8 cellular contexts compared by ENCODE assay signal in genomic region chr7:74217455-74218342, GRCh38. TPM values are rescaled to one million over a fixed set of nuclear protein-coding genes. Genes with fewer than 3 reads are reported as not detected.
DNase-seq lines count a peak whose midpoint lies in the region; ATAC-seq, FAIRE-seq and TF ChIP-seq lines count a peak whose summit lies in the region.

No MANE protein-coding gene starts in this region.

- H3K36me3 ChIP-seq in GM23248 (ENCODE audit: low read depth) (no peaks in the 10 kb centered on the region), lower lobe of right lung (no peaks in the 10 kb centered on the region), BE2C (no peaks in the 10 kb centered on the region)

- H3K9ac ChIP-seq in GM23248, result no peak overlapping the region

- in situ Hi-C loops in GM23248 (cut with MboI), result no loop called here

- TF ChIP-seq POLR2A in GM12892 (IDR thresholded peaks at IDR 0.05; ENCODE audit: low read depth, low read length), result 0 out of 2 replicates have a peak, but pooled peaks have one; percentile 14

- intact Hi-C loops in lower lobe of right lung (cut with DNase I), result no loop called here

- H3K9me2 ChIP-seq in GM23248 (ENCODE audit: insufficient read depth), result no peaks in the 10 kb centered on the region

- H3F3A ChIP-seq in GM23248 (ENCODE audit: insufficient read depth), result no peaks in the 10 kb centered on the region

- H3K9me3 ChIP-seq in GM23248 (ENCODE audit: low read depth), result no peaks in the 10 kb centered on the region
- H3K9me3 ChIP-seq in lower lobe of right lung, result no peaks in the 10 kb centered on the region
- H3K9me3 ChIP-seq in BE2C, result no peaks in the 10 kb centered on the region; the same call in 1 of the 2 replicates

- H3K4me3 ChIP-seq in GM23248 (no peak overlapping the region), lower lobe of right lung (no peak overlapping the region), BE2C (ENCODE audit: low read depth, low read length) (no peak overlapping the region)

- 59 to 63% methylated on average over 20 of the region's 20 CpGs for WGBS in GM23248 (ENCODE audit: low coverage in 1 of 2, low lambda C conversion rate in 2 of 2, missing lambda C conversion rate in 2 of 2), 2 experiments

- H3K27ac ChIP-seq in GM23248 (no peak overlapping the region), lower lobe of right lung (peak overlapping the region; percentile 24)

- H3K79me2 ChIP-seq in GM23248 (ENCODE audit: insufficient read depth), result no peaks in the 10 kb centered on the region

- H3K27me3 ChIP-seq in GM23248 (replicated peaks; ENCODE audit: insufficient read depth) (no peaks in the 10 kb centered on the region), lower lobe of right lung (ENCODE audit: low read depth) (no peaks in the 10 kb centered on the region), BE2C (no peaks in the 10 kb centered on the region)

- no peak for DNase-seq in GM12892 (ENCODE audit: insufficient read length)
- DNase-seq in GM23248, result peak; percentile 12
- peak; percentile 99 for DNase-seq in NOMO-1 treated with DMSO at 0.1 percent for 48 hours (lab: John Stamatoyannopoulos, UW; ENCODE audit: unreplicated experiment)
- no peak for DNase-seq in lower lobe of right lung
- DNase-seq in BE2C, result no peak
- no peak for DNase-seq in NCI-H524 treated with DMSO at 0.1 percent for 48 hours (lab: John Stamatoyannopoulos, UW)
- no peak for DNase-seq in D721Med (ENCODE audit: insufficient read length, low spot score)
- no peak for DNase-seq in HT-29 (ENCODE audit: low spot score)

- H3K4me1 ChIP-seq in GM23248 (ENCODE audit: insufficient read depth) (no peaks in the 10 kb centered on the region), lower lobe of right lung (peaks cover 23% of the 10 kb centered on the region), BE2C (no peaks in the 10 kb centered on the region)

- ATAC-seq in lower lobe of right lung, result peak; percentile 51 to 68

- H2AFZ ChIP-seq in GM23248, result no peak overlapping the region

- peak; percentile 74 for FAIRE-seq in GM12892 (lab: Jason Lieb, UNC)
- FAIRE-seq in D721Med (lab: Jason Lieb, UNC), result no peak

- TF ChIP-seq CTCF in lower lobe of right lung (IDR thresholded peaks at IDR 0.05), result no peak
- no peak for TF ChIP-seq CTCF in BE2C (IDR thresholded peaks at IDR 0.05; ENCODE audit: low read depth, low read length)
- no peak for TF ChIP-seq CTCF in D721Med (IDR thresholded peaks at IDR 0.05; ENCODE audit: insufficient read depth, missing control alignments)

- no peaks in the 10 kb centered on the region for H4K20me1 ChIP-seq in GM23248 (ENCODE audit: insufficient read depth)

- no peak overlapping the region for H3K4me2 ChIP-seq in GM23248 (ENCODE audit: unreplicated experiment)

RNA-seq across cellular contexts. Expression of gene LAT2, which starts 7.9 kb away (rescaled TPM):
- polyA plus RNA-seq in GM12892 (2012; ENCODE audit: missing spikeins), result 160 TPM
- total RNA-seq in GM23248 (2014; rRNA removed; shearing (Covaris generic)), result 0.97 TPM in 1 of 2 replicates, not detected in the other
- polyA plus RNA-seq in GM23248 (2016; fragmentation: Nextera tagmentation; extraction: Ambion mirVana), result 0.60 and 0.73 TPM in 2 replicates
- 64.7 TPM for total RNA-seq in lower lobe of right lung
- 4.5 TPM for polyA plus RNA-seq in BE2C (2012; ENCODE audit: insufficient read depth, insufficient read length, low read depth)
- 7.4 and 16.5 TPM in 2 replicates for total RNA-seq in HT-29 (2014; rRNA removed; shearing (Covaris generic))

RNA-seq across cellular contexts. Expression of gene RFC2, which starts 36.5 kb away (rescaled TPM):
- polyA plus RNA-seq in GM12892 (2012; ENCODE audit: missing spikeins), result 64.7 TPM
- 15.9 and 23.1 TPM in 2 replicates for total RNA-seq in GM23248 (2014; rRNA removed; shearing (Covaris generic))
- 33.2 and 34.6 TPM in 2 replicates for polyA plus RNA-seq in GM23248 (2016; fragmentation: Nextera tagmentation; extraction: Ambion mirVana)
- 18.5 TPM for total RNA-seq in lower lobe of right lung
- 47.7 TPM for polyA plus RNA-seq in BE2C (2012; ENCODE audit: insufficient read depth, insufficient read length, low read depth)
- 60.3 and 63.3 TPM in 2 replicates for total RNA-seq in HT-29 (2014; rRNA removed; shearing (Covaris generic))

RNA-seq across cellular contexts. Expression of gene EIF4H, which starts 43.5 kb away (rescaled TPM):
- polyA plus RNA-seq in GM12892 (2012; ENCODE audit: missing spikeins), result 222 TPM
- 261 and 305 TPM in 2 replicates for total RNA-seq in GM23248 (2014; rRNA removed; shearing (Covaris generic))
- 228 and 235 TPM in 2 replicates for polyA plus RNA-seq in GM23248 (2016; fragmentation: Nextera tagmentation; extraction: Ambion mirVana)
- total RNA-seq in lower lobe of right lung, result 210 TPM
- 286 TPM for polyA plus RNA-seq in BE2C (2012; ENCODE audit: insufficient read depth, insufficient read length, low read depth)
- 295 and 297 TPM in 2 replicates for total RNA-seq in HT-29 (2014; rRNA removed; shearing (Covaris generic))

Comparison
In these comparisons a context has a peak if more than half of its experiments do, and no peak if none do; other contexts are left out.
1. DNase-seq: peak in GM23248 (single experiment) and NOMO-1 treated with DMSO at 0.1 percent for 48 hours (single experiment); none in GM12892 (single experiment), lower lobe of right lung (single experiment), BE2C (single experiment), NCI-H524 treated with DMSO at 0.1 percent for 48 hours (single experiment), D721Med (single experiment) and HT-29 (single experiment).